Comparison of ENCODE assay signal across 2 cellular contexts in the genomic region with DNA sequence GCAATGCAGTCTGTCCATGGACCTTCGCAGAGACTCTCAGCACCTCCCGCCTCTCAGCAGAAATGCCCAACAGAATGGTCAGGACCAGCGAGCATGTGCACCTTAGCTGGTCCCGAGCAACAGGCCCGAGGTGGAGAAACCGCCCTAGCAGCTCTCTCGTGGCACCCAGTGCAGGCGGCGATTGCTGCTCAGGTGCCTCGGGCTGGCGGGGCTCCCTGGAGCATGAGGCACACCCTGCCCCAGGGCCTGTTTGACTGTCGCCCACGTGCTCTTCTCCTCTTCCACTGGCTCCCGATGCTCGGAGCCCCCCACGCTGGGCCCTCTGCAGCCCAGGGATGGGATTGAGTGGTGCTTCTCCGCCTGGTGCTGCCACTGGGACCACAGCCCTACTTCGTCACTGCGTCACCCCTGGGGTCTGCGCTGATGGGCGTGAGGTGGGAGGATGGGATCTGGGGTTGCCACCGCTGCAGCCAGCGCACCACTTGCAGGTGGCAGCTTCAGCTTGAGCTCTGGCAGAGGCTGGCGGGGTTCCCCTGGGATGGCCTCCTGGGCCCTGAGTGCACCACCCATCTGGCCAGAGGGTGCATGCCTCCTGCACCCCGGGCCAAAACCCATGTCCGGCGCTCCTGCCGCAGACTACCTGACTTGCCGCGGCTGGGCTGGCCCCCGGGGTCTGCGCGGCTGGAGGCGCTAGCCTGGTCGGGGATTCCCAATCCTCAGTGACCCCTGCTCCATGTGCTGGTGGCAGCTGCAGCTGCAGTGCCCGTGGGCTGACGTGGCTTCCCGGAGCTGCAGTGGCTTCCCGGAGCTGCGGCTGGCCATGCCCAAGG.
TF ChIP-seq lines count a peak whose summit lies in the region.

No MANE protein-coding gene starts in this region.

TF ChIP-seq in SK-N-SH, 30 proteins besides CTCF, POLR2A, EP300 and RAD21 (continued from another document):
- TF ChIP-seq TEAD4 (IDR thresholded peaks at IDR 0.05; ENCODE audit: borderline replicate concordance, insufficient read depth) (no peak), CHD2 (IDR thresholded peaks at IDR 0.05; ENCODE audit: low read length, partially characterized antibody) (no peak)

TF ChIP-seq in SK-N-SH treated with all-trans-retinoic acid at 6 μM for 48 hours, 23 proteins besides CTCF, POLR2A, EP300 and RAD21 (continued from another document):
- TF ChIP-seq PATZ1 (CRISPR knock-in tag; IDR thresholded peaks at IDR 0.05; ENCODE audit: borderline replicate concordance) (no peak), ISL1 (CRISPR knock-in tag; IDR thresholded peaks at IDR 0.05) (no peak), ARNTL (CRISPR knock-in tag; IDR thresholded peaks at IDR 0.05; ENCODE audit: borderline replicate concordance, low read depth) (no peak), ZNF8 (CRISPR knock-in tag; IDR thresholded peaks at IDR 0.05) (no peak), ZC3H10 (CRISPR knock-in tag; IDR thresholded peaks at IDR 0.05) (no peak)
- TF ChIP-seq, protein P1, sequence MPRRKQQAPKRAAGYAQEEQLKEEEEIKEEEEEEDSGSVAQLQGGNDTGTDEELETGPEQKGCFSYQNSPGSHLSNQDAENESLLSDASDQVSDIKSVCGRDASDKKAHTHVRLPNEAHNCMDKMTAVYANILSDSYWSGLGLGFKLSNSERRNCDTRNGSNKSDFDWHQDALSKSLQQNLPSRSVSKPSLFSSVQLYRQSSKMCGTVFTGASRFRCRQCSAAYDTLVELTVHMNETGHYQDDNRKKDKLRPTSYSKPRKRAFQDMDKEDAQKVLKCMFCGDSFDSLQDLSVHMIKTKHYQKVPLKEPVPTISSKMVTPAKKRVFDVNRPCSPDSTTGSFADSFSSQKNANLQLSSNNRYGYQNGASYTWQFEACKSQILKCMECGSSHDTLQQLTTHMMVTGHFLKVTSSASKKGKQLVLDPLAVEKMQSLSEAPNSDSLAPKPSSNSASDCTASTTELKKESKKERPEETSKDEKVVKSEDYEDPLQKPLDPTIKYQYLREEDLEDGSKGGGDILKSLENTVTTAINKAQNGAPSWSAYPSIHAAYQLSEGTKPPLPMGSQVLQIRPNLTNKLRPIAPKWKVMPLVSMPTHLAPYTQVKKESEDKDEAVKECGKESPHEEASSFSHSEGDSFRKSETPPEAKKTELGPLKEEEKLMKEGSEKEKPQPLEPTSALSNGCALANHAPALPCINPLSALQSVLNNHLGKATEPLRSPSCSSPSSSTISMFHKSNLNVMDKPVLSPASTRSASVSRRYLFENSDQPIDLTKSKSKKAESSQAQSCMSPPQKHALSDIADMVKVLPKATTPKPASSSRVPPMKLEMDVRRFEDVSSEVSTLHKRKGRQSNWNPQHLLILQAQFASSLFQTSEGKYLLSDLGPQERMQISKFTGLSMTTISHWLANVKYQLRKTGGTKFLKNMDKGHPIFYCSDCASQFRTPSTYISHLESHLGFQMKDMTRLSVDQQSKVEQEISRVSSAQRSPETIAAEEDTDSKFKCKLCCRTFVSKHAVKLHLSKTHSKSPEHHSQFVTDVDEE (CRISPR knock-in tag; IDR thresholded peaks at IDR 0.05), result no peak
- TF ChIP-seq, protein P2, sequence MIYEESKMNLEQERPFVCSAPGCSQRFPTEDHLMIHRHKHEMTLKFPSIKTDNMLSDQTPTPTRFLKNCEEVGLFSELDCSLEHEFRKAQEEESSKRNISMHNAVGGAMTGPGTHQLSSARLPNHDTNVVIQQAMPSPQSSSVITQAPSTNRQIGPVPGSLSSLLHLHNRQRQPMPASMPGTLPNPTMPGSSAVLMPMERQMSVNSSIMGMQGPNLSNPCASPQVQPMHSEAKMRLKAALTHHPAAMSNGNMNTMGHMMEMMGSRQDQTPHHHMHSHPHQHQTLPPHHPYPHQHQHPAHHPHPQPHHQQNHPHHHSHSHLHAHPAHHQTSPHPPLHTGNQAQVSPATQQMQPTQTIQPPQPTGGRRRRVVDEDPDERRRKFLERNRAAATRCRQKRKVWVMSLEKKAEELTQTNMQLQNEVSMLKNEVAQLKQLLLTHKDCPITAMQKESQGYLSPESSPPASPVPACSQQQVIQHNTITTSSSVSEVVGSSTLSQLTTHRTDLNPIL (CRISPR knock-in tag; IDR thresholded peaks at IDR 0.05; ENCODE audit: low read depth), result no peak
